In the genomic region with DNA sequence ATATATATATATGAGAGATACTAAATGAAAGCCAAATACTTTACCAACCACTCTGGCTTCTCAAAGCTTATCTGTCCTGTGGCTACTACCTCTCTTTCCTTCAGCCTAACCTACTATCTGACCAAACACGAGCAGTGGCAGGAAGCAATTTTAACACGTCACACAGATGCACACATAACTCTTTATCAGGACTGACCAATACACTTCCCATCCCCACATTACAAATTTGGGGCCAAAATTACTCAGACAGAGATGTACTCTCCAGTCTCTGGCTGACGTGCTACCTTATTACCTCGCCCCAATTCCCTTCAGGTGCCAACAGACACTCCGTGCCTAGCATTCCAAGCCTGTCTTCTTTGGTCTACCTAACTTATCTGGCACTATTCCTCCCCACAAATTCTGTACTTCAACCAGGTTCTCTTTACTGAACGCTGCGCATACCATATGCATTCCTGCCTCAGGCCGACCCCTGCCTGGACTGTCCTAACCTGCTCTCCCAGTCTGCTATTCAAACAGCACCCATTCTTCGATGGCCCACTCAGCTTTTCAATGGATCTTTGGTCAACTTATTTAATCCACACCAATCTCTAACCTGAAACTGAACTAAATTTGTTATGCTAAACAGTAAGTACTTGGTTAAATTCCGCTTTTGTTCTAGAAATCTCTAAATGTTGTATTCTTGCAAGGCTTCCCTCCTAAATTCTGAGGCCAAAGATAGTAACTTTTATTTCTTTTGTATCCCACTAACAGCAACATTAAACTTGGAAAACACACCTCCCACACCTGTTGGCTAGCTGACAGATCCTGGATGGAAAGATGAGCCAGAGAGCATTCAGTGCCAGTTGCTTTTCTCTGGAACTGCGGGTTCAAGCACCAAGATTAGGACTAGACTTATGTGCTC, we compare ENCODE assay signal across 21 cellular contexts. TPM values are rescaled to one million over a fixed set of nuclear protein-coding genes. Genes with fewer than 3 reads are reported as not detected.
A peak's percentile ranks its signal among the peaks of the same experiment; 100 is the strongest.
DNase-seq lines count a peak whose midpoint lies in the region; TF ChIP-seq lines count a peak whose summit lies in the region.
"Had no signal": no experiment of that assay in that cellular context is flagged by ENCODE, and none has a peak within 500 bp of the region (broad histone marks: within the 10 kb centered on the region; RNA-seq: fewer than 3 reads in every experiment).

No MANE protein-coding gene starts in this region.

- no peaks in the 10 kb centered on the region for H3K27me3 ChIP-seq in MG63
- H3K27me3 ChIP-seq: BLaER1 treated with 17β-estradiol and CSF1 and Interleukin-3, amounts not matched to agents 10 nM and 100 nM; gastroesophageal sphincter had no signal

- H3K9me3 ChIP-seq in MG63: no peaks in the 10 kb centered on the region
- H3K9me3 ChIP-seq: BLaER1 treated with 17β-estradiol and CSF1 and Interleukin-3, amounts not matched to agents 10 nM and 100 nM; gastroesophageal sphincter; psoas muscle had no signal

- DNase-seq in NCI-H226 (peak; percentile 74), T47D (ENCODE audit: low read depth in 1 of 2, low spot score in 1 of 2) (peak; percentile 31 to 96), iPS-NIHi7 (ENCODE audit: extremely low spot score) (peak; percentile 42), type B pancreatic cell (ENCODE audit: extremely low spot score, unreplicated experiment) (no peak), NCI-H2227 (lab: John Stamatoyannopoulos, UW; ENCODE audit: unreplicated experiment) (no peak), MG63 (no peak)
- DNase-seq in activated CD4-positive, alpha-beta T cell treated with anti-CD3 and anti-CD28 coated beads, Interleukin-2, amount 50 U/mL, for 48 hours: no peak
- DNase-seq: activated CD4-positive, alpha-beta T cell treated with anti-CD3 and anti-CD28 coated beads, Interleukin-2, amount 10 ng/mL, durations not matched to agents 7 days and 5 days; activated naive CD8-positive, alpha-beta T cell treated with anti-CD3 and anti-CD28 coated beads, Interleukin-2, amount 10 ng/mL, durations not matched to agents 7 days and 5 days; activated T-cell treated with anti-CD3 and anti-CD28 coated beads, Interleukin-2, amount 50 U/mL, for 24 hours; caudate nucleus; DND-41; effector memory CD8-positive, alpha-beta T cell; kidney glomerular epithelial cell; NCI-H2029 treated with DMSO at 0.1 percent for 48 hours; NCI-H774; psoas muscle; SHP77; stimulated activated CD4-positive, alpha-beta T cell treated with anti-CD3 and anti-CD28 coated beads, Interleukin-12 subunit alpha, Interleukin-12 subunit beta, amount 100 ng/mL, for 4 hours had no signal

- H3K36me3 Mint-ChIP-seq in type B pancreatic cell: peaks cover 10% of the 10 kb centered on the region
- H3K36me3 Mint-ChIP-seq: activated naive CD8-positive, alpha-beta T cell treated with anti-CD3 and anti-CD28 coated beads, Interleukin-2, amount 10 ng/mL, durations not matched to agents 7 days and 5 days had no signal

- peak overlapping the region; percentile 94 for H3K27ac Mint-ChIP-seq in type B pancreatic cell
- H3K27ac Mint-ChIP-seq: activated CD4-positive, alpha-beta T cell treated with anti-CD3 and anti-CD28 coated beads, Interleukin-2, amount 10 ng/mL, durations not matched to agents 7 days and 5 days; activated naive CD8-positive, alpha-beta T cell treated with anti-CD3 and anti-CD28 coated beads, Interleukin-2, amount 10 ng/mL, durations not matched to agents 7 days and 5 days; activated T-cell treated with anti-CD3 and anti-CD28 coated beads, Interleukin-2, amount 50 U/mL, for 24 hours; effector memory CD8-positive, alpha-beta T cell had no signal

- H3K27me3 Mint-ChIP-seq in type B pancreatic cell: no peaks in the 10 kb centered on the region
- H3K27me3 Mint-ChIP-seq: activated CD4-positive, alpha-beta T cell treated with anti-CD3 and anti-CD28 coated beads, Interleukin-2, amount 10 ng/mL, durations not matched to agents 7 days and 5 days; activated naive CD8-positive, alpha-beta T cell treated with anti-CD3 and anti-CD28 coated beads, Interleukin-2, amount 10 ng/mL, durations not matched to agents 7 days and 5 days; activated T-cell treated with anti-CD3 and anti-CD28 coated beads, Interleukin-2, amount 50 U/mL, for 24 hours; effector memory CD8-positive, alpha-beta T cell had no signal

- H3K4me3 ChIP-seq in MG63: no peak overlapping the region
- H3K4me3 ChIP-seq: BLaER1 treated with 17β-estradiol and CSF1 and Interleukin-3, amounts not matched to agents 10 nM and 100 nM; gastroesophageal sphincter; psoas muscle had no signal

- no peak for TF ChIP-seq CTCF in type B pancreatic cell (conservative IDR thresholded peaks at IDR 0.05)

- H3K36me3 ChIP-seq in MG63: no peaks in the 10 kb centered on the region
- H3K36me3 ChIP-seq: gastroesophageal sphincter had no signal

- H3K9me3 Mint-ChIP-seq in type B pancreatic cell: no peaks in the 10 kb centered on the region
- H3K9me3 Mint-ChIP-seq: activated CD4-positive, alpha-beta T cell treated with anti-CD3 and anti-CD28 coated beads, Interleukin-2, amount 10 ng/mL, durations not matched to agents 7 days and 5 days; activated naive CD8-positive, alpha-beta T cell treated with anti-CD3 and anti-CD28 coated beads, Interleukin-2, amount 10 ng/mL, durations not matched to agents 7 days and 5 days; activated T-cell treated with anti-CD3 and anti-CD28 coated beads, Interleukin-2, amount 50 U/mL, for 24 hours; effector memory CD8-positive, alpha-beta T cell had no signal

- peaks cover 32% of the 10 kb centered on the region for H3K4me1 Mint-ChIP-seq in type B pancreatic cell (ENCODE audit: unreplicated experiment)
- H3K4me1 Mint-ChIP-seq: activated CD4-positive, alpha-beta T cell treated with anti-CD3 and anti-CD28 coated beads, Interleukin-2, amount 10 ng/mL, durations not matched to agents 7 days and 5 days had no signal

- in situ Hi-C loops in T47D (cut with HindIII; ENCODE audit: low pct_unique_long_range_greater_than_20kb, low sequenced_read_pairs): no loop called here

- peak overlapping the region; percentile 79 for H3K4me3 Mint-ChIP-seq in type B pancreatic cell
- H3K4me3 Mint-ChIP-seq: activated CD4-positive, alpha-beta T cell treated with anti-CD3 and anti-CD28 coated beads, Interleukin-2, amount 10 ng/mL, durations not matched to agents 7 days and 5 days; activated naive CD8-positive, alpha-beta T cell treated with anti-CD3 and anti-CD28 coated beads, Interleukin-2, amount 10 ng/mL, durations not matched to agents 7 days and 5 days; activated T-cell treated with anti-CD3 and anti-CD28 coated beads, Interleukin-2, amount 50 U/mL, for 24 hours; effector memory CD8-positive, alpha-beta T cell had no signal

RNA-seq across cellular contexts. Expression of a gene that starts 27.9 kb away (rescaled TPM):
- 100 and 141 TPM in 2 replicates for total RNA-seq in type B pancreatic cell (ENCODE audit: low replicate concordance)
- total RNA-seq in MG63 (2014; rRNA removed; shearing (Covaris generic); ENCODE audit: low replicate concordance): 1.5 and 7.2 TPM in 2 replicates

Comparison
In these comparisons a context has a peak if more than half of its experiments do, and no peak if none do; other contexts are left out.
1. DNase-seq: peak in NCI-H226 (single experiment), T47D (2 of 2) and iPS-NIHi7 (single experiment); none in type B pancreatic cell (single experiment), NCI-H2227 (single experiment), MG63 (single experiment) and activated CD4-positive, alpha-beta T cell treated with anti-CD3 and anti-CD28 coated beads, Interleukin-2, amount 50 U/mL, for 48 hours (0 of 2).
2. RNA of a gene that starts 27.9 kb away (total RNA-seq): 100 to 141 TPM in type B pancreatic cell; 1.5 to 7.2 TPM in MG63; every median in the first group is over 10 times any median in the second.